33 cellular contexts compared by ENCODE assay signal in genomic region chr12:109781668-109782321, GRCh38. TPM values are rescaled to one million over a fixed set of nuclear protein-coding genes. Genes with fewer than 3 reads are reported as not detected.
"Had no signal": no experiment of that assay in that cellular context is flagged by ENCODE, and none has a peak within 500 bp of the region (broad histone marks: within the 10 kb centered on the region; RNA-seq: fewer than 3 reads in every experiment).

No MANE protein-coding gene starts in this region.

- H3K36me3 ChIP-seq: SJCRH30, WERI-Rb-1 had no signal

- H3K9me3 Mint-ChIP-seq: activated naive CD8-positive, alpha-beta T cell treated with anti-CD3 and anti-CD28 coated beads, Interleukin-2, amount 50 U/mL, for 24 hours had no signal

- H3K4me3 Mint-ChIP-seq: activated CD4-positive, alpha-beta memory T cell treated with anti-CD3 and anti-CD28 coated beads, Interleukin-2, amount 10 ng/mL, durations not matched to agents 7 days and 5 days; activated CD8-positive, alpha-beta memory T cell treated with anti-CD3 and anti-CD28 coated beads, Interleukin-2, amount 10 ng/mL, durations not matched to agents 7 days and 5 days; activated naive CD4-positive, alpha-beta T cell treated with anti-CD3 and anti-CD28 coated beads, Interleukin-2, amount 10 ng/mL, durations not matched to agents 7 days and 5 days; activated naive CD8-positive, alpha-beta T cell; activated naive CD8-positive, alpha-beta T cell treated with anti-CD3 and anti-CD28 coated beads, Interleukin-2, amount 50 U/mL, for 24 hours; brain had no signal

- H3K4me3 ChIP-seq: SJCRH30, SK-N-MC had no signal

- H3K9me3 ChIP-seq: SJCRH30 had no signal

- DNase-seq: activated CD4-positive, alpha-beta memory T cell treated with anti-CD3 and anti-CD28 coated beads, Interleukin-2, amount 10 ng/mL, durations not matched to agents 7 days and 5 days; activated CD4-positive, alpha-beta T cell treated with anti-CD3 and anti-CD28 coated beads for 1 hour; activated CD4-positive, alpha-beta T cell treated with anti-CD3 and anti-CD28 coated beads for 48 hours; activated CD4-positive, CD25-positive, alpha-beta regulatory T cell; activated CD8-positive, alpha-beta memory T cell treated with anti-CD3 and anti-CD28 coated beads for 24 hours; activated CD8-positive, alpha-beta memory T cell treated with anti-CD3 and anti-CD28 coated beads, Interleukin-2, amount 10 ng/mL, durations not matched to agents 7 days and 5 days; activated CD8-positive, alpha-beta memory T cell treated with anti-CD3 and anti-CD28 coated beads, Interleukin-2, amount 50 U/mL, for 48 hours; activated effector memory CD4-positive, alpha-beta T cell treated with Interleukin-2 at 50 U/mL for 16 hours; activated naive CD4-positive, alpha-beta T cell treated with anti-CD3 and anti-CD28 coated beads, Interleukin-2, amount 10 ng/mL, durations not matched to agents 7 days and 5 days; activated naive CD8-positive, alpha-beta T cell treated with anti-CD3 and anti-CD28 coated beads, Interleukin-2, amount 50 U/mL, for 24 hours; activated T-cell treated with anti-CD3 and anti-CD28 coated beads, Interleukin-2, amount 50 U/mL, for 48 hours; anterior cingulate cortex; caudate nucleus; NCI-H1048; NCI-H1105 treated with DMSO at 0.1 percent for 48 hours; NCI-H1436; NCI-H1694; NCI-H1930; NCI-H2081 treated with DMSO at 0.1 percent for 48 hours; NCI-H226; NCI-H524 treated with DMSO at 0.1 percent for 48 hours; SHP77; SJCRH30; T1000; WERI-Rb-1 had no signal

- H3K27ac ChIP-seq: SJCRH30, SK-N-MC, WERI-Rb-1 had no signal

- H3K27me3 Mint-ChIP-seq: activated naive CD8-positive, alpha-beta T cell had no signal

- H3K27ac Mint-ChIP-seq: activated CD4-positive, alpha-beta memory T cell treated with anti-CD3 and anti-CD28 coated beads, Interleukin-2, amount 10 ng/mL, durations not matched to agents 7 days and 5 days; activated CD8-positive, alpha-beta memory T cell treated with anti-CD3 and anti-CD28 coated beads, Interleukin-2, amount 10 ng/mL, durations not matched to agents 7 days and 5 days; activated naive CD4-positive, alpha-beta T cell treated with anti-CD3 and anti-CD28 coated beads, Interleukin-2, amount 10 ng/mL, durations not matched to agents 7 days and 5 days; activated naive CD8-positive, alpha-beta T cell; activated naive CD8-positive, alpha-beta T cell treated with anti-CD3 and anti-CD28 coated beads, Interleukin-2, amount 50 U/mL, for 24 hours; brain had no signal

- ATAC-seq: activated CD8-positive, alpha-beta memory T cell treated with anti-CD3 and anti-CD28 coated beads, Interleukin-2, amount 10 ng/mL, durations not matched to agents 7 days and 5 days; activated naive CD8-positive, alpha-beta T cell treated with anti-CD3 and anti-CD28 coated beads, Interleukin-2, amount 50 U/mL, for 24 hours; Panc1 had no signal

- H3K36me3 Mint-ChIP-seq: activated naive CD8-positive, alpha-beta T cell; brain had no signal

- FAIRE-seq: bronchial epithelial cell had no signal

RNA-seq across cellular contexts. Expression of gene TRPV4, which starts 51.4 kb away (rescaled TPM):
- total RNA-seq: activated CD4-positive, alpha-beta memory T cell treated with anti-CD3 and anti-CD28 coated beads, Interleukin-2, amount 10 ng/mL, durations not matched to agents 7 days and 5 days; activated CD8-positive, alpha-beta memory T cell treated with anti-CD3 and anti-CD28 coated beads, Interleukin-2, amount 10 ng/mL, durations not matched to agents 7 days and 5 days; NCI-H460; T-helper 1 cell treated with Interleukin-12 subunit alpha and Interleukin-12 subunit beta and Interleukin-4 antibody, amounts not matched to agents 30 ng/mL and 1 ng/mL, for 36 hours; T-helper 2 cell treated with Interferon-gamma antibody and Interleukin-4, amounts not matched to agents 100 ng/mL and 5 ng/mL, for 36 hours had no signal
